15 cellular contexts compared by ENCODE assay signal in the genomic region with DNA sequence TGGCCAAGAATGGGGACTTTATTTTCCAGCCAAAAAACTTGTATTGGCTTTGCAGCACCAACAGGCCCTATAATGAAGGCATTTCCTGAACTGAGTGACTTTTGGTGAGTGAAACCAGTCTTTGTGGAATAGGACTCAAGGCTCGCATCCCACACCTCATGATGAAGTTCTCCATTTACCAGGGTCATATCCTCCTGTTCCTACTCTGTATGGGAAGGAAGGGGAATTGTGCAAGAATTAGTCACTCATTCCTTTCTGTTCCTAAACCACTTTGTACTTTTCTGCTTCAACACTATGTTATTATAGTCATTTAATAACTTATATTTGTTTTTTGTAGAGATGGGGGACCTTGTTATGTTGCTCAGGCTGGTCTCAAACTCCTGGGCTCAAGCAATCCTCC. TPM values are rescaled to one million over a fixed set of nuclear protein-coding genes. Genes with fewer than 3 reads are reported as not detected.
DNase-seq lines count a peak whose midpoint lies in the region; ATAC-seq, FAIRE-seq and TF ChIP-seq lines count a peak whose summit lies in the region.
"Had no signal": no experiment of that assay in that cellular context is flagged by ENCODE, and none has a peak within 500 bp of the region (broad histone marks: within the 10 kb centered on the region; RNA-seq: fewer than 3 reads in every experiment).

No MANE protein-coding gene starts in this region.

- H3K4me3 ChIP-seq in HepG2 (replicated peaks in 1 of 3; ENCODE audit: insufficient read depth in 1 of 3, low read depth in 2 of 3, low read length in 3 of 3) (no peak overlapping the region), right lobe of liver (no peak overlapping the region), upper lobe of right lung (no peak overlapping the region)
- H3K4me3 ChIP-seq: cardiac muscle cell, mucosa of descending colon had no signal

- no peak overlapping the region for H3K9ac ChIP-seq in HepG2 (ENCODE audit: insufficient read depth, low read depth, low read length)

- no peak for TF ChIP-seq EP300 in HepG2 (IDR thresholded peaks at IDR 0.05; ENCODE audit: low read depth in 2 of 2, low read length in 2 of 2)
- TF ChIP-seq EP300 in HepG2 (CRISPR knock-in tag; IDR thresholded peaks at IDR 0.05; ENCODE audit: borderline replicate concordance), result no peak

- no peak overlapping the region for H2AFZ ChIP-seq in HepG2 (ENCODE audit: low read length)

- H4K20me1 ChIP-seq in HepG2 (ENCODE audit: insufficient read depth, low read length), result peaks cover under 1% of the 10 kb centered on the region; the same call in 1 of the 2 replicates

- TF ChIP-seq CTCF in HepG2 (CRISPR knock-in tag; IDR thresholded peaks at IDR 0.05), result no peak
- no peak for TF ChIP-seq CTCF in right lobe of liver (IDR thresholded peaks at IDR 0.05)
- no peak for TF ChIP-seq CTCF in upper lobe of right lung (IDR thresholded peaks at IDR 0.05)

- peaks cover 38% of the 10 kb centered on the region for H3K4me1 ChIP-seq in HepG2 (ENCODE audit: insufficient read depth, low read length)
- H3K4me1 ChIP-seq in right lobe of liver, result peaks cover 0 to 8% (median 0%) of the 10 kb centered on the region in 4 donors
- peaks cover 23% of the 10 kb centered on the region for H3K4me1 ChIP-seq in upper lobe of right lung

- in situ Hi-C loops in HepG2 (cut with HindIII; ENCODE audit: extremely low pct_ligation_motif_present, low pct_unique_long_range_greater_than_20kb), result loop anchor here (5.0 kb wide), 1 partner anchor 132 kb away; no protein-coding TSS in a partner anchor

- intact Hi-C loops in HepG2 (cut with micrococcal nuclease; ENCODE audit: unreplicated experiment), result loop anchor here (10.0 kb wide), 1 partner anchor 60 kb away; no protein-coding TSS in a partner anchor
- intact Hi-C loops in right lobe of liver (cut with DNase I), result loop anchor here in 1 of 2 donors (10.0 kb wide), 1 partner anchor 150 kb away; no protein-coding TSS in a partner anchor
- intact Hi-C loops in upper lobe of right lung (cut with DNase I), result loop anchor here (5.0 kb wide), 1 partner anchor 142 kb away; no protein-coding TSS in a partner anchor

- H3K36me3 ChIP-seq in HepG2 (replicated peaks in 1 of 2; ENCODE audit: control insufficient read depth in 1 of 2, insufficient read depth in 2 of 2, low read length in 2 of 2) (no peaks in the 10 kb centered on the region), right lobe of liver (no peaks in the 10 kb centered on the region), upper lobe of right lung (no peaks in the 10 kb centered on the region)
- H3K36me3 ChIP-seq: cardiac muscle cell had no signal

- peaks cover 24% of the 10 kb centered on the region for H3K79me2 ChIP-seq in HepG2 (ENCODE audit: insufficient read depth, low read length)

- H3K27ac ChIP-seq in HepG2 (ENCODE audit: extremely low read length, insufficient read depth, low read length) (no peak overlapping the region), right lobe of liver (no peak overlapping the region), upper lobe of right lung (no peak overlapping the region)
- H3K27ac ChIP-seq: cardiac muscle cell had no signal

- TF ChIP-seq RAD21 in HepG2 (CRISPR knock-in tag; IDR thresholded peaks at IDR 0.05), result no peak

- BruUV-seq in HepG2 (replicated peaks; lab: Mats Ljungman, UMichigan), result no TSS peak

- DNase-seq in HepG2 (ENCODE audit: low spot score) (no peak), right lobe of liver (no peak), RCC 7860 (ENCODE audit: low spot score) (peak; percentile 47), fibroblast of gingiva (ENCODE audit: low read depth) (peak; percentile 81), upper lobe of right lung (no peak), SKM-1 (lab: John Stamatoyannopoulos, UW; ENCODE audit: unreplicated experiment) (no peak)
- DNase-seq: activated CD4-positive, alpha-beta T cell treated with anti-CD3 and anti-CD28 coated beads for 48 hours; H7; mucosa of descending colon; NCI-H1105 treated with DMSO at 0.1 percent for 48 hours; stimulated activated naive CD8-positive, alpha-beta T cell treated with anti-CD3 and anti-CD28 coated beads, Interleukin-15, Interleukin-2, amounts not matched to agents 100 U/mL and 50 U/mL, for 24 hours had no signal

- ATAC-seq in HepG2 (no peak), right lobe of liver (no peak), upper lobe of right lung (peak; percentile 14), HG03159 (IDR thresholded peaks at IDR 0.05; ENCODE audit: unreplicated experiment) (no peak), HG03196 (IDR thresholded peaks at IDR 0.05; ENCODE audit: unreplicated experiment) (no peak)
- ATAC-seq: mucosa of descending colon; stimulated activated naive CD8-positive, alpha-beta T cell treated with anti-CD3 and anti-CD28 coated beads, Interleukin-15, Interleukin-2, amounts not matched to agents 100 U/mL and 50 U/mL, for 24 hours had no signal

- CTCF ChIA-PET in HepG2 (lab: Yijun Ruan, JAX; ENCODE audit: low intra/inter-chr PET ratio, low total read pairs), result no interaction called here

- 50% methylated on average over 1 of the region's 1 CpG for WGBS in HepG2 (ENCODE audit: low lambda C conversion rate)
- 100% methylated on average over 1 of the region's 1 CpG for WGBS in right lobe of liver (ENCODE audit: insufficient coverage, low coverage, low lambda C conversion rate, missing lambda C conversion rate)

- H3K9me3 ChIP-seq in HepG2 (ENCODE audit: low read length) (no peaks in the 10 kb centered on the region), right lobe of liver (no peaks in the 10 kb centered on the region), upper lobe of right lung (no peaks in the 10 kb centered on the region)
- H3K9me3 ChIP-seq: mucosa of descending colon had no signal

- FAIRE-seq in HepG2 (lab: Jason Lieb, UNC) (no peak), RCC 7860 (lab: Jason Lieb, UNC) (peak; percentile 30)

- POLR2A ChIA-PET in HepG2 (lab: Yijun Ruan, JAX), result no interaction called here

- H3K27me3 ChIP-seq in HepG2 (ENCODE audit: control insufficient read depth in 1 of 2, insufficient read depth in 2 of 2, low read length in 2 of 2), result no peaks in the 10 kb centered on the region; a peak in 1 of 5 replicates
- no peaks in the 10 kb centered on the region for H3K27me3 ChIP-seq in right lobe of liver
- no peaks in the 10 kb centered on the region for H3K27me3 ChIP-seq in upper lobe of right lung
- H3K27me3 ChIP-seq: cardiac muscle cell had no signal

- no peak for TF ChIP-seq POLR2A in HepG2 (IDR thresholded peaks at IDR 0.05; ENCODE audit: insufficient read depth in 1 of 2, low read depth in 2 of 2, low read length in 2 of 2)
- TF ChIP-seq POLR2A in right lobe of liver (IDR thresholded peaks at IDR 0.05), result no peak

- no peak overlapping the region for H3K4me2 ChIP-seq in HepG2 (ENCODE audit: low read depth, low read length)

RNA-seq across cellular contexts. Expression of a gene that starts 2.3 kb away (rescaled TPM):
- total RNA-seq in HepG2 (2016; rRNA removed; fragmentation: Illumina TruSeq; extraction: Trizol), result 19.3 and 27.2 TPM in 2 replicates
- total RNA-seq in HepG2 (2016; cell fraction: cytosol; rRNA removed; fragmentation: Illumina TruSeq; extraction: Trizol; ENCODE audit: low read depth), result 20.9 and 21.2 TPM in 2 replicates
- total RNA-seq in HepG2 (2016; cell fraction: insoluble cytoplasmic fraction; rRNA removed; fragmentation: Illumina TruSeq; extraction: Trizol), result 19.2 and 23.0 TPM in 2 replicates
- total RNA-seq in HepG2 (2016; cell fraction: membrane; rRNA removed; fragmentation: Illumina TruSeq; extraction: Trizol), result 22.6 and 23.1 TPM in 2 replicates
- 16.9 and 19.5 TPM in 2 replicates for total RNA-seq in HepG2 (2016; cell fraction: nucleus; rRNA removed; fragmentation: Illumina TruSeq; extraction: Trizol)
- 24.9 and 28.1 TPM in 2 replicates for polyA plus RNA-seq in HepG2 (2011; rRNA removed)
- 16.7 and 21.9 TPM in 2 replicates for polyA plus RNA-seq in HepG2 (2011; cell fraction: cytosol; rRNA removed)
- polyA plus RNA-seq in HepG2 (2011; cell fraction: nucleus; rRNA removed), result 15.8 and 19.7 TPM in 2 replicates
- polyA plus RNA-seq in HepG2 (2012), result 13.4 and 17.4 TPM in 2 replicates
- 5.2 and 7.9 TPM in 2 replicates for polyA plus RNA-seq in HepG2 (2016; cell fraction: cytosol; fragmentation: Illumina TruSeq; extraction: Trizol; ENCODE audit: low read depth)
- polyA plus RNA-seq in HepG2 (2016; cell fraction: insoluble cytoplasmic fraction; fragmentation: Illumina TruSeq; extraction: Trizol; ENCODE audit: low read depth), result 30.6 and 32.3 TPM in 2 replicates
- polyA plus RNA-seq in HepG2 (2016; cell fraction: membrane; fragmentation: Illumina TruSeq; extraction: Trizol; ENCODE audit: low read depth), result 16.0 and 17.8 TPM in 2 replicates
- polyA plus RNA-seq in HepG2 (2016; cell fraction: nucleus; fragmentation: Illumina TruSeq; extraction: Trizol; ENCODE audit: insufficient read depth, low read depth), result 32.3 and 37.2 TPM in 2 replicates
- 36.5 and 107 TPM in 2 replicates for polyA minus RNA-seq in HepG2 (2011; rRNA and poly(A)+ RNA removed; ENCODE audit: low replicate concordance)
- polyA minus RNA-seq in HepG2 (2011; cell fraction: cytosol; rRNA and poly(A)+ RNA removed), result 22.7 and 27.1 TPM in 2 replicates
- 41.5 and 48.9 TPM in 2 replicates for polyA minus RNA-seq in HepG2 (2011; cell fraction: nucleus; rRNA and poly(A)+ RNA removed)
- 1 to 10 TPM; 3.2 to 6.1 (median 4.4) TPM for total RNA-seq in right lobe of liver
- 12.6 TPM for total RNA-seq in upper lobe of right lung

RNA-seq across cellular contexts. Expression of a gene that starts 18.3 kb away (rescaled TPM):
- total RNA-seq in HepG2 (2016; rRNA removed; fragmentation: Illumina TruSeq; extraction: Trizol) (23.0 and 31.7 TPM in 2 replicates), right lobe of liver (10 to 100 TPM; 36.5 to 49.1 (median 43.7) TPM), upper lobe of right lung (0.67 TPM)
- 8.6 and 10.6 TPM in 2 replicates for total RNA-seq in HepG2 (2016; cell fraction: cytosol; rRNA removed; fragmentation: Illumina TruSeq; extraction: Trizol; ENCODE audit: low read depth)
- 28.2 and 31.3 TPM in 2 replicates for total RNA-seq in HepG2 (2016; cell fraction: insoluble cytoplasmic fraction; rRNA removed; fragmentation: Illumina TruSeq; extraction: Trizol)
- 31.0 and 32.2 TPM in 2 replicates for total RNA-seq in HepG2 (2016; cell fraction: membrane; rRNA removed; fragmentation: Illumina TruSeq; extraction: Trizol)
- total RNA-seq in HepG2 (2016; cell fraction: nucleus; rRNA removed; fragmentation: Illumina TruSeq; extraction: Trizol), result 18.7 and 28.7 TPM in 2 replicates
- polyA plus RNA-seq in HepG2 (2011; rRNA removed), result 25.2 and 25.3 TPM in 2 replicates
- polyA plus RNA-seq in HepG2 (2011; cell fraction: cytosol; rRNA removed), result 21.8 and 23.4 TPM in 2 replicates
- 17.7 and 19.2 TPM in 2 replicates for polyA plus RNA-seq in HepG2 (2011; cell fraction: nucleus; rRNA removed)
- 12.3 and 19.2 TPM in 2 replicates for polyA plus RNA-seq in HepG2 (2012)
- polyA plus RNA-seq in HepG2 (2016; cell fraction: cytosol; fragmentation: Illumina TruSeq; extraction: Trizol; ENCODE audit: low read depth), result 8.0 and 8.6 TPM in 2 replicates
- 23.5 TPM in 2 replicates for polyA plus RNA-seq in HepG2 (2016; cell fraction: insoluble cytoplasmic fraction; fragmentation: Illumina TruSeq; extraction: Trizol; ENCODE audit: low read depth)
- polyA plus RNA-seq in HepG2 (2016; cell fraction: membrane; fragmentation: Illumina TruSeq; extraction: Trizol; ENCODE audit: low read depth), result 19.8 and 20.5 TPM in 2 replicates
- 33.4 and 37.4 TPM in 2 replicates for polyA plus RNA-seq in HepG2 (2016; cell fraction: nucleus; fragmentation: Illumina TruSeq; extraction: Trizol; ENCODE audit: insufficient read depth, low read depth)
- 5.2 and 42.6 TPM in 2 replicates for polyA minus RNA-seq in HepG2 (2011; rRNA and poly(A)+ RNA removed; ENCODE audit: low replicate concordance)
- polyA minus RNA-seq in HepG2 (2011; cell fraction: cytosol; rRNA and poly(A)+ RNA removed), result 11.0 and 11.7 TPM in 2 replicates
- polyA minus RNA-seq in HepG2 (2011; cell fraction: nucleus; rRNA and poly(A)+ RNA removed), result 13.9 and 17.5 TPM in 2 replicates

RNA-seq across cellular contexts. Expression of a gene that starts 28.0 kb away (rescaled TPM):
- total RNA-seq in HepG2 (2016; rRNA removed; fragmentation: Illumina TruSeq; extraction: Trizol) (not detected in 2 replicates), right lobe of liver (not detected), upper lobe of right lung (not detected)
- total RNA-seq in HepG2 (2016; cell fraction: cytosol; rRNA removed; fragmentation: Illumina TruSeq; extraction: Trizol; ENCODE audit: low read depth), result not detected in 2 replicates
- total RNA-seq in HepG2 (2016; cell fraction: insoluble cytoplasmic fraction; rRNA removed; fragmentation: Illumina TruSeq; extraction: Trizol), result not detected in 2 replicates
- total RNA-seq in HepG2 (2016; cell fraction: membrane; rRNA removed; fragmentation: Illumina TruSeq; extraction: Trizol), result not detected in 2 replicates
- total RNA-seq in HepG2 (2016; cell fraction: nucleus; rRNA removed; fragmentation: Illumina TruSeq; extraction: Trizol), result not detected in 2 replicates
- polyA plus RNA-seq in HepG2 (2011; rRNA removed), result 0.03 TPM in 2 replicates
- polyA plus RNA-seq in HepG2 (2011; cell fraction: cytosol; rRNA removed), result 0.06 and 0.08 TPM in 2 replicates
- polyA plus RNA-seq in HepG2 (2011; cell fraction: nucleus; rRNA removed), result 0.07 TPM in 1 of 2 replicates, not detected in the other
- 0.07 and 0.12 TPM in 2 replicates for polyA plus RNA-seq in HepG2 (2012)
- not detected in 2 replicates for polyA plus RNA-seq in HepG2 (2016; cell fraction: cytosol; fragmentation: Illumina TruSeq; extraction: Trizol; ENCODE audit: low read depth)
- not detected in 2 replicates for polyA plus RNA-seq in HepG2 (2016; cell fraction: insoluble cytoplasmic fraction; fragmentation: Illumina TruSeq; extraction: Trizol; ENCODE audit: low read depth)
- polyA plus RNA-seq in HepG2 (2016; cell fraction: membrane; fragmentation: Illumina TruSeq; extraction: Trizol; ENCODE audit: low read depth), result not detected in 2 replicates
- not detected in 2 replicates for polyA plus RNA-seq in HepG2 (2016; cell fraction: nucleus; fragmentation: Illumina TruSeq; extraction: Trizol; ENCODE audit: insufficient read depth, low read depth)
- 0.09 TPM in 1 of 2 replicates, not detected in the other for polyA minus RNA-seq in HepG2 (2011; rRNA and poly(A)+ RNA removed; ENCODE audit: low replicate concordance)
- not detected in 2 replicates for polyA minus RNA-seq in HepG2 (2011; cell fraction: cytosol; rRNA and poly(A)+ RNA removed)
- polyA minus RNA-seq in HepG2 (2011; cell fraction: nucleus; rRNA and poly(A)+ RNA removed), result not detected in 2 replicates
- total RNA-seq: cardiac muscle cell, epithelial cell of proximal tubule, mucosa of descending colon had no signal
- polyA plus RNA-seq: cardiac muscle cell had no signal

RNA-seq across cellular contexts. Expression of a gene that starts 41.9 kb away (rescaled TPM):
- total RNA-seq in HepG2 (2016; rRNA removed; fragmentation: Illumina TruSeq; extraction: Trizol) (27.0 and 30.9 TPM in 2 replicates), right lobe of liver (1 to 10 TPM in 2 of 6 experiments, under 1 TPM in 4; 0.24 to 2.6 (median 0.93) TPM), upper lobe of right lung (0.96 TPM)
- 39.0 and 40.8 TPM in 2 replicates for total RNA-seq in HepG2 (2016; cell fraction: cytosol; rRNA removed; fragmentation: Illumina TruSeq; extraction: Trizol; ENCODE audit: low read depth)
- total RNA-seq in HepG2 (2016; cell fraction: insoluble cytoplasmic fraction; rRNA removed; fragmentation: Illumina TruSeq; extraction: Trizol), result 23.8 and 32.4 TPM in 2 replicates
- total RNA-seq in HepG2 (2016; cell fraction: membrane; rRNA removed; fragmentation: Illumina TruSeq; extraction: Trizol), result 29.7 and 31.6 TPM in 2 replicates
- 29.6 and 32.8 TPM in 2 replicates for total RNA-seq in HepG2 (2016; cell fraction: nucleus; rRNA removed; fragmentation: Illumina TruSeq; extraction: Trizol)
- 14.8 and 22.5 TPM in 2 replicates for polyA plus RNA-seq in HepG2 (2011; rRNA removed)
- polyA plus RNA-seq in HepG2 (2011; cell fraction: cytosol; rRNA removed), result 5.9 and 12.4 TPM in 2 replicates
- polyA plus RNA-seq in HepG2 (2011; cell fraction: nucleus; rRNA removed), result 41.8 and 61.6 TPM in 2 replicates
- polyA plus RNA-seq in HepG2 (2012), result 10.3 and 16.7 TPM in 2 replicates
- polyA plus RNA-seq in HepG2 (2016; cell fraction: cytosol; fragmentation: Illumina TruSeq; extraction: Trizol; ENCODE audit: low read depth), result 31.5 and 36.5 TPM in 2 replicates
- 34.0 and 36.9 TPM in 2 replicates for polyA plus RNA-seq in HepG2 (2016; cell fraction: insoluble cytoplasmic fraction; fragmentation: Illumina TruSeq; extraction: Trizol; ENCODE audit: low read depth)
- 22.9 and 31.7 TPM in 2 replicates for polyA plus RNA-seq in HepG2 (2016; cell fraction: membrane; fragmentation: Illumina TruSeq; extraction: Trizol; ENCODE audit: low read depth)
- 91.9 and 95.0 TPM in 2 replicates for polyA plus RNA-seq in HepG2 (2016; cell fraction: nucleus; fragmentation: Illumina TruSeq; extraction: Trizol; ENCODE audit: insufficient read depth, low read depth)
- 20.0 and 123 TPM in 2 replicates for polyA minus RNA-seq in HepG2 (2011; rRNA and poly(A)+ RNA removed; ENCODE audit: low replicate concordance)
- 6.9 and 7.2 TPM in 2 replicates for polyA minus RNA-seq in HepG2 (2011; cell fraction: cytosol; rRNA and poly(A)+ RNA removed)
- polyA minus RNA-seq in HepG2 (2011; cell fraction: nucleus; rRNA and poly(A)+ RNA removed), result 28.0 and 47.6 TPM in 2 replicates

Comparison
In these comparisons a context has a peak if more than half of its experiments do, and no peak if none do; other contexts are left out.
1. DNase-seq: peak in RCC 7860 (single experiment) and fibroblast of gingiva (single experiment); none in HepG2 (single experiment), right lobe of liver (0 of 3), upper lobe of right lung (single experiment) and SKM-1 (single experiment).